Comparison of ENCODE assay signal across 27 cellular contexts in genomic region chr18:78814766-78815165, GRCh38.
DNase-seq lines count a peak whose midpoint lies in the region; ATAC-seq and TF ChIP-seq lines count a peak whose summit lies in the region.
"Had no signal": no experiment of that assay in that cellular context is flagged by ENCODE, and none has a peak within 500 bp of the region (broad histone marks: within the 10 kb centered on the region; RNA-seq: fewer than 3 reads in every experiment).

No MANE protein-coding gene starts in this region.

- H3K4me3 ChIP-seq in lower lobe of right lung: peak overlapping the region; percentile 6
- no peak overlapping the region for H3K4me3 ChIP-seq in thyroid gland (replicated peaks in 1 of 3)
- H3K4me3 ChIP-seq: GM23248, ovary, PC-9, right lobe of liver, stomach had no signal

- H3K4me1 ChIP-seq in lower lobe of right lung (no peaks in the 10 kb centered on the region), thyroid gland (no peaks in the 10 kb centered on the region)
- H3K4me1 ChIP-seq: right lobe of liver, stomach had no signal

- TF ChIP-seq POLR2A in thyroid gland (IDR thresholded peaks at IDR 0.05): no peak

- DNase-seq in NCI-H1092 treated with DMSO at 0.1 percent for 48 hours (lab: John Stamatoyannopoulos, UW): peak; percentile 60
- DNase-seq in lower lobe of right lung: no peak
- DNase-seq in thyroid gland: peak; percentile 18 to 24
- DNase-seq in OCI-M2 (lab: John Stamatoyannopoulos, UW; ENCODE audit: unreplicated experiment): no peak
- no peak for DNase-seq in stimulated activated CD4-positive, alpha-beta T cell treated with anti-CD3 and anti-CD28 coated beads, Interleukin-4, amount 100 ng/mL, for 24 hours
- DNase-seq: activated CD4-positive, alpha-beta memory T cell treated with anti-CD3 and anti-CD28 coated beads, Interleukin-2, amount 10 ng/mL, durations not matched to agents 7 days and 5 days; activated CD4-positive, CD25-positive, alpha-beta regulatory T cell treated with anti-CD3 and anti-CD28 coated beads, Interleukin-2, amount 50 U/mL, for 72 hours; activated naive CD8-positive, alpha-beta T cell treated with anti-CD3 and anti-CD28 coated beads, Interleukin-2, amount 50 U/mL, for 24 hours; glutamatergic neuron; GM23248; Kasumi-1; mesenchymal stem cell; MV-4-11; NCI-H1930; NCI-H226; ovary; PC-9; right lobe of liver; SHP77; stimulated activated CD4-positive, alpha-beta T cell treated with anti-CD3 and anti-CD28 coated beads, Interleukin-15, amount 100 ng/mL, for 24 hours; stomach; SW 1271; trophoblast cell had no signal

- ATAC-seq in lower lobe of right lung: peak; percentile 59 to 81
- no peak for ATAC-seq in HG02678 (IDR thresholded peaks at IDR 0.05; ENCODE audit: unreplicated experiment)
- ATAC-seq in HG03521 (IDR thresholded peaks at IDR 0.05; ENCODE audit: unreplicated experiment): no peak
- ATAC-seq: activated naive CD8-positive, alpha-beta T cell treated with anti-CD3 and anti-CD28 coated beads, Interleukin-2, amount 50 U/mL, for 24 hours; right lobe of liver had no signal

- H3K36me3 ChIP-seq in lower lobe of right lung (no peaks in the 10 kb centered on the region), thyroid gland (no peaks in the 10 kb centered on the region)
- H3K36me3 ChIP-seq: ovary, right lobe of liver, stomach had no signal

- TF ChIP-seq CTCF in VCaP (conservative IDR thresholded peaks at IDR 0.05) (no peak), lower lobe of right lung (IDR thresholded peaks at IDR 0.05) (no peak), thyroid gland (IDR thresholded peaks at IDR 0.05) (no peak)

- no peaks in the 10 kb centered on the region for H3K9me3 ChIP-seq in lower lobe of right lung
- no peaks in the 10 kb centered on the region for H3K9me3 ChIP-seq in thyroid gland
- H3K9me3 ChIP-seq: ovary, right lobe of liver, stomach had no signal

- peak overlapping the region; percentile 75 for H3K27ac ChIP-seq in VCaP
- H3K27ac ChIP-seq in lower lobe of right lung: no peak overlapping the region
- H3K27ac ChIP-seq in thyroid gland: no peak overlapping the region
- H3K27ac ChIP-seq: epithelial cell of prostate, GM23248, ovary, PC-9, right lobe of liver, stomach had no signal

- 32 to 34% methylated on average over 14 of the region's 14 CpGs for WGBS in thyroid gland, 2 donors

- intact Hi-C loops in lower lobe of right lung (cut with DNase I): no loop called here
- intact Hi-C loops in thyroid gland (cut with DNase I): no loop called here

- H3K27me3 ChIP-seq in lower lobe of right lung (ENCODE audit: low read depth) (peaks cover 7% of the 10 kb centered on the region), thyroid gland (no peaks in the 10 kb centered on the region)
- H3K27me3 ChIP-seq: ovary, right lobe of liver had no signal

Comparison
In these comparisons a context has a peak if more than half of its experiments do, and no peak if none do; other contexts are left out.
1. DNase-seq: peak in NCI-H1092 treated with DMSO at 0.1 percent for 48 hours (single experiment) and thyroid gland (2 of 2); none in lower lobe of right lung (single experiment), OCI-M2 (single experiment) and stimulated activated CD4-positive, alpha-beta T cell treated with anti-CD3 and anti-CD28 coated beads, Interleukin-4, amount 100 ng/mL, for 24 hours (single experiment).
2. ATAC-seq: peak in lower lobe of right lung (2 of 2); none in HG02678 (single experiment) and HG03521 (single experiment).